1 cellular context compared by ENCODE assay signal in genomic region chr2:47907097-47907781, GRCh38.
TF ChIP-seq lines count a peak whose summit lies in the region.

No MANE protein-coding gene starts in this region.

TF ChIP-seq in K562, 482 proteins besides CTCF, POLR2A, EP300 and RAD21 (continued from another document and continues in another):
- TF ChIP-seq PBX2 (CRISPR knock-in tag; IDR thresholded peaks at IDR 0.05; ENCODE audit: low read depth) (no peak), PBX2 (tag; conservative IDR thresholded peaks at IDR 0.05; ENCODE audit: low read depth) (0 out of 2 replicates have a peak, but pooled peaks have one; percentile 9), GATAD2A (IDR thresholded peaks at IDR 0.05) (no peak), BRD9 (IDR thresholded peaks at IDR 0.05; ENCODE audit: low read depth, partially characterized antibody) (no peak), HMGN3 (IDR thresholded peaks at IDR 0.05; ENCODE audit: borderline replicate concordance, extremely low read depth, insufficient read length, low read depth, low read length) (no peak), ZNF184 (CRISPR knock-in tag; IDR thresholded peaks at IDR 0.05) (no peak), U2AF2 (optimal IDR thresholded peaks at IDR 0.05; ENCODE audit: low read depth, low read length) (no peak), SRSF7 (optimal IDR thresholded peaks at IDR 0.05; ENCODE audit: low read depth, low read length) (no peak), DEAF1 (CRISPR knock-in tag; IDR thresholded peaks at IDR 0.05) (0 out of 2 replicates have a peak, but pooled peaks have one; percentile 1), ARID1B (IDR thresholded peaks at IDR 0.05) (peak; percentile 5; the same call in 1 of the 2 replicates), USF1 (CRISPR knock-in tag; IDR thresholded peaks at IDR 0.05) (no peak), POLR3A (IDR thresholded peaks at IDR 0.05; ENCODE audit: borderline replicate concordance, extremely low read depth, insufficient read depth, insufficient read length) (no peak), PKNOX1 (IDR thresholded peaks at IDR 0.05) (peak; percentile 17; the same call in 1 of the 2 replicates), BCL6 (CRISPR knock-in tag; IDR thresholded peaks at IDR 0.05) (no peak), ZNF586 (CRISPR knock-in tag; conservative IDR thresholded peaks at IDR 0.05) (no peak), ATF6 (CRISPR knock-in tag; IDR thresholded peaks at IDR 0.05) (no peak), E2F4 (CRISPR knock-in tag; IDR thresholded peaks at IDR 0.05; ENCODE audit: low read depth) (no peak), SPI1 (IDR thresholded peaks at IDR 0.05; ENCODE audit: borderline replicate concordance, low read depth, low read length) (no peak), EGR1 (conservative IDR thresholded peaks at IDR 0.05) (no peak), SOX6 (IDR thresholded peaks at IDR 0.05) (peak; percentile 44), TARDBP (IDR thresholded peaks at IDR 0.05) (no peak), TRIM25 (IDR thresholded peaks at IDR 0.05; ENCODE audit: borderline replicate concordance) (no peak), NFATC3 (IDR thresholded peaks at IDR 0.05) (no peak), NEUROD1 (IDR thresholded peaks at IDR 0.05; ENCODE audit: borderline replicate concordance, low read depth, low read length, partially characterized antibody) (no peak), HDAC2 (IDR thresholded peaks at IDR 0.05) (no peak; the same call in 1 of the 2 replicates), EP400 (IDR thresholded peaks at IDR 0.05) (no peak), ID3 (CRISPR knock-in tag; IDR thresholded peaks at IDR 0.05) (no peak), ID3 (tag; IDR thresholded peaks at IDR 0.05) (no peak), ELK3 (CRISPR knock-in tag; IDR thresholded peaks at IDR 0.05) (no peak), DIDO1 (tag; IDR thresholded peaks at IDR 0.05; ENCODE audit: low read depth) (no peak), THAP12 (CRISPR knock-in tag; IDR thresholded peaks at IDR 0.05) (no peak), ZNF165 (CRISPR knock-in tag; IDR thresholded peaks at IDR 0.05; ENCODE audit: borderline replicate concordance) (no peak), TEAD2 (tag; IDR thresholded peaks at IDR 0.05) (no peak), SIRT6 (IDR thresholded peaks at IDR 0.05; ENCODE audit: low read depth, low read length) (no peak), IRF1 (CRISPR knock-in tag; IDR thresholded peaks at IDR 0.05; ENCODE audit: borderline replicate concordance) (no peak), HDAC6 (IDR thresholded peaks at IDR 0.05; ENCODE audit: low read depth, low read length) (no peak), DPF2 (IDR thresholded peaks at IDR 0.05) (peak; percentile 31), BCOR (IDR thresholded peaks at IDR 0.05) (no peak), MBD2 (IDR thresholded peaks at IDR 0.05; ENCODE audit: borderline replicate concordance, low read depth) (no peak), TFAP4 (CRISPR knock-in tag; IDR thresholded peaks at IDR 0.05; ENCODE audit: borderline replicate concordance) (no peak), HES1 (IDR thresholded peaks at IDR 0.05; ENCODE audit: low read depth) (no peak), USF2 (CRISPR knock-in tag; IDR thresholded peaks at IDR 0.05) (no peak), STAT5A (IDR thresholded peaks at IDR 0.05; ENCODE audit: borderline replicate concordance, low read length) (no peak), HIVEP1 (CRISPR knock-in tag; IDR thresholded peaks at IDR 0.05) (no peak), XRCC3 (IDR thresholded peaks at IDR 0.05) (no peak), TOE1 (IDR thresholded peaks at IDR 0.05; ENCODE audit: borderline replicate concordance) (no peak), TOE1 (CRISPR knock-in tag; IDR thresholded peaks at IDR 0.05; ENCODE audit: borderline replicate concordance, low read depth) (no peak), DMBX1 (CRISPR knock-in tag; IDR thresholded peaks at IDR 0.05; ENCODE audit: borderline replicate concordance) (no peak)
